In the genomic region with DNA sequence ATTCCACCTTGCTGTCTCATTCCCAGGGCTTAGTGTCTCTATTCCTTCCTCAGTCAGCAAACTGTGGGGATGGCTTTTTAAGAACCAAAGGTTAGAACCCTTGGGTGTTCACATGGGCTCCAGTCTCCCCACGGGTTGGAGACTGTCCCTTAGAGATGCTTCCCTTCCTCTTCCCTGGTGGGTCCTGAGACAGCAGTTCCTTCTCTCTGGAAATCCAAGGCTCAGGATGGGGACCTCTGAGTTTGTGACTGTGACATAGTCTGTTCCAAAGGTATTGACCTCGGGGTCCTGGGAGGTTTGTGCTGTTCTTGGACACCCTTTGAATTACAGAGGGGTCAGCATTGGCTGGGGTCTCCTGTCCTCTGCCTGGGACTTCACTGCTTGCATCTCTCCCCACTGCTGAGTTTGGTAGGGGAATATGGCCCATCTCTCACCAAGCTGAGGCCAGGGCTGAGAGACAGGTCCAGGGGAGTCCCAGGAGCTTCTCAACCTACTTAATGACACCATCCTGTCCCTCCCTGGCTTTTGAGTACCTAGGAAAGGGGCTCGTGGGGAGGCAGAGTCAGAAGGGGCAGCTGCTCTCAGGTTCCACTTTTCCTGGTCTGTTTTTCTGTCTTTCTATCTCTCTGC, we compare ENCODE assay signal across 1 cellular context.
TF ChIP-seq lines count a peak whose summit lies in the region.

No MANE protein-coding gene starts in this region.

TF ChIP-seq in IMR-90, 13 proteins besides CTCF, POLR2A, EP300 and RAD21:
- TF ChIP-seq CHD1 (IDR thresholded peaks at IDR 0.05; ENCODE audit: low read depth, low read length): no peak
- TF ChIP-seq MXI1 (IDR thresholded peaks at IDR 0.05; ENCODE audit: borderline replicate concordance, low read depth, low read length): no peak
- no peak for TF ChIP-seq SMC3 (IDR thresholded peaks at IDR 0.05; ENCODE audit: low read depth, low read length)
- TF ChIP-seq, protein P1, sequence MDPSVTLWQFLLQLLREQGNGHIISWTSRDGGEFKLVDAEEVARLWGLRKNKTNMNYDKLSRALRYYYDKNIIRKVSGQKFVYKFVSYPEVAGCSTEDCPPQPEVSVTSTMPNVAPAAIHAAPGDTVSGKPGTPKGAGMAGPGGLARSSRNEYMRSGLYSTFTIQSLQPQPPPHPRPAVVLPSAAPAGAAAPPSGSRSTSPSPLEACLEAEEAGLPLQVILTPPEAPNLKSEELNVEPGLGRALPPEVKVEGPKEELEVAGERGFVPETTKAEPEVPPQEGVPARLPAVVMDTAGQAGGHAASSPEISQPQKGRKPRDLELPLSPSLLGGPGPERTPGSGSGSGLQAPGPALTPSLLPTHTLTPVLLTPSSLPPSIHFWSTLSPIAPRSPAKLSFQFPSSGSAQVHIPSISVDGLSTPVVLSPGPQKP (IDR thresholded peaks at IDR 0.05; ENCODE audit: borderline replicate concordance, low read depth, low read length): no peak
- TF ChIP-seq MAFK (IDR thresholded peaks at IDR 0.05; ENCODE audit: low read depth, low read length): no peak
- no peak for TF ChIP-seq BHLHE40 (IDR thresholded peaks at IDR 0.05; ENCODE audit: low read depth, low read length)
- TF ChIP-seq RFX5 (IDR thresholded peaks at IDR 0.05; ENCODE audit: low read depth, low read length): no peak
- TF ChIP-seq RCOR1 (IDR thresholded peaks at IDR 0.05; ENCODE audit: insufficient replicate concordance, low read length): no peak
TF ChIP-seq in IMR-90: peak in this region for 0.
